In genomic region chr9:112863214-112863613, GRCh38 we compare ENCODE assay signal across 13 cellular contexts. TPM values are rescaled to one million over a fixed set of nuclear protein-coding genes. Genes with fewer than 3 reads are reported as not detected.
DNase-seq lines count a peak whose midpoint lies in the region; ATAC-seq and TF ChIP-seq lines count a peak whose summit lies in the region.
"Had no signal": no experiment of that assay in that cellular context is flagged by ENCODE, and none has a peak within 500 bp of the region (broad histone marks: within the 10 kb centered on the region; RNA-seq: fewer than 3 reads in every experiment).

No MANE protein-coding gene starts in this region.

- H3K36me3 ChIP-seq in IMR-90 (ENCODE audit: control insufficient read depth, insufficient read depth, low read length) = no peaks in the 10 kb centered on the region; the same call in 1 of the 2 replicates

- no peak overlapping the region for H3K56ac ChIP-seq in IMR-90 (ENCODE audit: extremely low read depth, insufficient read depth, low read length)

- H3K4me3 ChIP-seq in IMR-90 (ENCODE audit: insufficient read depth, low read depth, low read length) = no peak overlapping the region

- H3K9ac ChIP-seq in IMR-90 (ENCODE audit: low read depth, low read length) = 0 out of 2 replicates have a peak overlapping the region, but pooled peaks have one; percentile 5

- POLR2A ChIA-PET in IMR-90 (lab: Charles Lee; ENCODE audit: unreplicated experiment) = no interaction called here

- intact Hi-C loops in IMR-90 (cut with micrococcal nuclease) = no loop called here

- peak overlapping the region; percentile 76; the same call in 1 of the 2 replicates for H3K18ac ChIP-seq in IMR-90 (ENCODE audit: low read depth, low read length)

- H3K14ac ChIP-seq in IMR-90 (replicated peaks; ENCODE audit: low read depth, low read length) = peak overlapping the region; percentile 53

- peaks cover 0 to 7% of the 10 kb centered on the region in 2 experiments; a peak in 2 of 4 replicates for H3K79me1 ChIP-seq in IMR-90 (ENCODE audit: low read depth in 1 of 2, low read length in 2 of 2)

- peaks cover 43% of the 10 kb centered on the region for H3K36me3 Mint-ChIP-seq in nephron progenitor cell (ENCODE audit: low read depth)

- H2AK9ac ChIP-seq in IMR-90 (replicated peaks; ENCODE audit: low read depth, low read length, poor library complexity) = no peak overlapping the region

- peaks cover 13% of the 10 kb centered on the region for H3K9me1 ChIP-seq in IMR-90 (ENCODE audit: insufficient read depth, low read length)

- no peak for TF ChIP-seq RAD21 in IMR-90 (IDR thresholded peaks at IDR 0.05; ENCODE audit: low read length)

- H3K4me2 ChIP-seq in IMR-90 (ENCODE audit: low read depth, low read length) = peak overlapping the region; percentile 47

- H2BK15ac ChIP-seq in IMR-90 (ENCODE audit: low read depth, low read length) = no peak overlapping the region

- in situ Hi-C loops in IMR-90 (cut with MboI; ENCODE audit: low sequenced_read_pairs) = no loop called here

- no peak overlapping the region for H3K4me3 Mint-ChIP-seq in nephron progenitor cell
- H3K4me3 Mint-ChIP-seq: immature natural killer cell had no signal

- CTCF ChIA-PET in IMR-90 (lab: Yijun Ruan, JAX) = no interaction called here

- peak; percentile 19; the same call in 1 of the 2 replicates for ATAC-seq in IMR-90 (ENCODE audit: low read depth)
- no peak for ATAC-seq in GM21381 (IDR thresholded peaks at IDR 0.05; ENCODE audit: unreplicated experiment)

- peak; percentile 93 for DNase-seq in CD1c-positive myeloid dendritic cell (ENCODE audit: extremely low spot score)
- peak; percentile 57 for DNase-seq in IMR-90
- DNase-seq in caudate nucleus (lab: John Stamatoyannopoulos, UW) = no peak
- no peak for DNase-seq in nephron progenitor cell
- no peak for DNase-seq in NCI-H748 (lab: John Stamatoyannopoulos, UW; ENCODE audit: unreplicated experiment)
- DNase-seq in cortex of kidney (lab: John Stamatoyannopoulos, UW) = no peak
- no peak for DNase-seq in DMS79 (lab: John Stamatoyannopoulos, UW)
- DNase-seq: Calu3; effector CD8-positive, alpha-beta T cell; immature natural killer cell; NCI-H510A treated with DMSO at 0.1 percent for 48 hours had no signal

- peak overlapping the region; percentile 47 for H4K5ac ChIP-seq in IMR-90 (ENCODE audit: low read depth, low read length)

- peak overlapping the region; percentile 4 for H3K27ac Mint-ChIP-seq in nephron progenitor cell

- no CpG with 5 or more reads among the region's 4 CpGs for WGBS in IMR-90 (ENCODE audit: extremely low coverage in 2 of 2, insufficient read length in 1 of 2), 2 experiments

- peaks cover 38% of the 10 kb centered on the region for H3K4me1 Mint-ChIP-seq in nephron progenitor cell

- H3K27me3 ChIP-seq in IMR-90 (ENCODE audit: control insufficient read depth, insufficient read depth, low read length) = no peaks in the 10 kb centered on the region

- dilution Hi-C loops in IMR-90 (cut with HindIII; ENCODE audit: low sequenced_read_pairs, unreplicated experiment) = no loop called here

- no peak overlapping the region for H2BK120ac ChIP-seq in IMR-90 (ENCODE audit: low read depth, low read length)

- H3K27me3 Mint-ChIP-seq in nephron progenitor cell (ENCODE audit: low read depth, poor library complexity) = peaks cover 12% of the 10 kb centered on the region

- H4K20me1 ChIP-seq in IMR-90 (ENCODE audit: insufficient read depth, low read length) = no peaks in the 10 kb centered on the region

- peaks cover 21% of the 10 kb centered on the region for H3K4me1 ChIP-seq in IMR-90 (ENCODE audit: control insufficient read depth, insufficient read depth, low read length)

- no peak overlapping the region; the same call in 1 of the 2 replicates for H3K23ac ChIP-seq in IMR-90 (ENCODE audit: low read depth, low read length)

- TF ChIP-seq CTCF in IMR-90 (conservative IDR thresholded peaks at IDR 0.05; ENCODE audit: low read depth, low read length) (no peak), nephron progenitor cell (IDR thresholded peaks at IDR 0.05) (no peak)

- peak overlapping the region; percentile 11; the same call in 1 of the 2 replicates for H3K4ac ChIP-seq in IMR-90 (ENCODE audit: low read depth, low read length)

- no peaks in the 10 kb centered on the region for H3K9me3 ChIP-seq in IMR-90 (ENCODE audit: control insufficient read depth, insufficient read depth, low read length)

- no peak overlapping the region for H2AFZ ChIP-seq in IMR-90 (replicated peaks; ENCODE audit: low read length, poor library complexity)

- H2BK20ac ChIP-seq in IMR-90 (ENCODE audit: low read depth, low read length) = no peak overlapping the region

- H2AK5ac ChIP-seq in IMR-90 (ENCODE audit: low read depth, low read length) = peak overlapping the region; percentile 20

- peaks cover 3% of the 10 kb centered on the region for H3K9me3 Mint-ChIP-seq in nephron progenitor cell
- H3K9me3 Mint-ChIP-seq: immature natural killer cell had no signal

- H4K91ac ChIP-seq in IMR-90 (ENCODE audit: insufficient read depth, low read depth, low read length) = peak overlapping the region; percentile 6; the same call in 1 of the 2 replicates

- no peak overlapping the region for H4K8ac ChIP-seq in IMR-90 (ENCODE audit: low read depth in 2 of 2, low read length in 2 of 2)

- no TSS peak for BruUV-seq in IMR-90 (replicated peaks; lab: Mats Ljungman, UMichigan)

- peak overlapping the region; percentile 71; the same call in 1 of the 2 replicates for H3K27ac ChIP-seq in IMR-90 (ENCODE audit: insufficient read depth, low read length)
- H3K27ac ChIP-seq in caudate nucleus (ENCODE audit: low read depth, low read length) = peak overlapping the region; percentile 46
- H3K27ac ChIP-seq: VCaP had no signal

- peak overlapping the region; percentile 25 for H2BK5ac ChIP-seq in IMR-90 (ENCODE audit: low read depth, low read length, poor library complexity, severe bottlenecking)

- no peak for TF ChIP-seq POLR2A in IMR-90 (IDR thresholded peaks at IDR 0.05; ENCODE audit: low read depth, low read length)

TF ChIP-seq in IMR-90, 13 proteins besides CTCF, POLR2A, EP300 and RAD21:
- TF ChIP-seq CEBPB (IDR thresholded peaks at IDR 0.05; ENCODE audit: low read depth, low read length) (peak; percentile 64), FOS (IDR thresholded peaks at IDR 0.05; ENCODE audit: low read depth, low read length) (no peak)
TF ChIP-seq in IMR-90: peak in this region for 1.

RNA-seq across cellular contexts. Expression of gene SLC46A2, which starts 27.5 kb away (rescaled TPM):
- total RNA-seq in IMR-90 (2012; rRNA removed) = not detected in 2 replicates
- polyA plus RNA-seq in IMR-90 (2012; rRNA removed) = not detected in 2 replicates
- polyA plus RNA-seq in IMR-90 (2012; cell fraction: cytosol; rRNA removed) = not detected in 2 replicates
- polyA plus RNA-seq in IMR-90 (2012; cell fraction: nucleus; rRNA removed; ENCODE audit: low replicate concordance) = not detected in 2 replicates
- total RNA-seq: Calu3 had no signal

Comparison
In these comparisons a context has a peak if more than half of its experiments do, and no peak if none do; other contexts are left out.
1. DNase-seq: peak in CD1c-positive myeloid dendritic cell (single experiment) and IMR-90 (single experiment); none in caudate nucleus (0 of 61), nephron progenitor cell (single experiment), NCI-H748 (single experiment), cortex of kidney (single experiment) and DMS79 (single experiment).